Comparison of ENCODE assay signal across 8 cellular contexts in the genomic region with DNA sequence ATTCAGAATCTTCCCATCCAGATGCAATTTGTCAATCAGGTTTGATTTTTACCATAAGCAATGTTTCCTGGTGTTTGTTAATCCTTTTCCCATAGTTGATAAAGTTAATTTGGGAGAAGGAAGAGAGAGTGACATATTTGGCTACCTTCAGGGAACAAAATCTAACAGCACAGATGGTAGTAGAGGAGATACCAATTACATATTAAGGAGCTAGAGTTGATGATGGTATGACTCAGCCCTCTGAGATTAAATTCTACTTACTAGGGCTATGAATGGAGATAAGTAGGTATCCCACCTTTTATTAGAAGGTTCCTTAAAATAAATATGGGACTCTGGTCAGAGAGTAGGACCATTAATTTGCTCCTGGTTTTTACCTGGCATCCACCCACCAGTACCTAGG.
"Had no signal": no experiment of that assay in that cellular context is flagged by ENCODE, and none has a peak within 500 bp of the region (broad histone marks: within the 10 kb centered on the region; RNA-seq: fewer than 3 reads in every experiment).

No MANE protein-coding gene starts in this region.

- DNase-seq: GM23248, GOT3, H7, HFFc6, IMR-90, KG1 had no signal

- H3K4me3 ChIP-seq: GM23248, HAP-1, K562 had no signal

- H3K4me1 ChIP-seq: HAP-1 had no signal

- H3K27ac ChIP-seq: GM23248 had no signal

- H3K9me3 ChIP-seq: HAP-1 had no signal

- H3K36me3 ChIP-seq: HAP-1 had no signal
